8 cellular contexts compared by ENCODE assay signal in the genomic region with DNA sequence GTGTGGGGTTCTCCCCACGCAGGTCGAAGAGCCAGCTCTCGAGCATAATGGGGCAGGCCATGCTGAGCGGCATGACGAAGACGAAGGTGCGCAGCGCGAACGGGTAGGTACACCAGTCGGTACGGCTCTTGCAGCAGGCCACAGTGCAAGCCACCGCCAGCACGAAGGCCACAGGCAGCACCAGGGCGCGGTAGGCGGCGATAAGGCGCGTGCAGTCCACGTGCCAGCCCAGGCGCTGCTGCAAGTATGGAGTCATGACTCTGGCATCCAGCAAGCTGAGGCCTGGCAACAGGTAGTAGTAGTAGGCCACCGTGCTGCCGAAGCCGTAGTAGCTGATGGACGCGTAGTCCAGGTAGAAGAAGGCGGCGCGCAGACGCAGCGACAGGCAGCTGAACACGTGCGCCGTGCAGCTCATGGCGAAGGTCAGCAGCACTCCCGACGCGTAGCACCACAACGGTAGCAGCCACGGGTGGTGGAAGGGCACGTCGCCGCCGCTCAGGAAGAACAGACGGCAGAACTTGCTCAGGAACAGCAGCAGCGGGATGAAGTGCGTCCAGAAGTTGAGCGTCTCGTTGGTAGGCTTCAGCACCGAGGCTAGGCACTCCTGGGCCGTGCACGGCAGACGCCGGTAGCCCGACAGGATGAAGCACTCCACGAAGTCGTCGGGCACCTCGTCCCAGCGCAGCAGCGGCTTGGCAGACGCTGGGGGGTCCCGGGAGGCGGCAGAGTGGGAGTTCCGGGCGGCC. TPM values are rescaled to one million over a fixed set of nuclear protein-coding genes. Genes with fewer than 3 reads are reported as not detected.
DNase-seq lines count a peak whose midpoint lies in the region; ATAC-seq and TF ChIP-seq lines count a peak whose summit lies in the region.
"Had no signal": no experiment of that assay in that cellular context is flagged by ENCODE, and none has a peak within 500 bp of the region (broad histone marks: within the 10 kb centered on the region; RNA-seq: fewer than 3 reads in every experiment).

No MANE protein-coding gene starts in this region.

- no peak overlapping the region for H3T11ph ChIP-seq in H9 (ENCODE audit: low read length)

- peak; percentile 64 for DNase-seq in H9
- peak; percentile 45 for DNase-seq in WTC11 (ENCODE audit: low spot score)
- no peak for DNase-seq in right atrium auricular region (ENCODE audit: low spot score)
- no peak for DNase-seq in spleen
- DNase-seq in glomerular visceral epithelial cell (ENCODE audit: extremely low spot score) = no peak
- DNase-seq in NCI-H2029 (lab: John Stamatoyannopoulos, UW) = no peak
- DNase-seq in DMS153 treated with DMSO at 0.1 percent for 48 hours (lab: John Stamatoyannopoulos, UW; ENCODE audit: unreplicated experiment) = no peak

- H3K56ac ChIP-seq in H9 (ENCODE audit: insufficient read length, low read depth, low read length) = no peak overlapping the region

- H4K8ac ChIP-seq in H9 (replicated peaks; ENCODE audit: insufficient read length, low read depth, low read length) = no peak overlapping the region

- H2BK12ac ChIP-seq in H9 (ENCODE audit: insufficient read length, low read depth, low read length) = no peak overlapping the region

- CTCF ChIA-PET in WTC11 (lab: Charles Lee) = interaction anchor here (1.1 to 4.5 kb wide), 4 partner anchors 12 to 134 kb away, joined by 3 to 26 read pairs (median 4); no protein-coding TSS in a partner anchor

- peak overlapping the region; percentile 39 for H3K4me2 ChIP-seq in H9 (ENCODE audit: insufficient read depth, insufficient read length, low read length)

- POLR2A ChIA-PET in WTC11 (lab: Charles Lee) = interaction anchor here (0.6 kb wide), 1 partner anchor 20 kb away, joined by 3 read pairs; no protein-coding TSS in a partner anchor

- H4K91ac ChIP-seq in H9 (ENCODE audit: insufficient read length, low read depth, low read length) = no peak overlapping the region

- H3K36me3 ChIP-seq in right atrium auricular region (no peaks in the 10 kb centered on the region), spleen (no peaks in the 10 kb centered on the region)

- H3K27me3 Mint-ChIP-seq in H9 (ENCODE audit: low read depth) (peaks cover 56% of the 10 kb centered on the region), WTC11 (ENCODE audit: low read depth) (peaks cover 52% of the 10 kb centered on the region)

- H3K9ac ChIP-seq in H9 (ENCODE audit: extremely low read depth, insufficient read length, low read length) = no peak overlapping the region

- no peak overlapping the region for H3K4ac ChIP-seq in H9 (ENCODE audit: low read depth, low read length)

- H2BK20ac ChIP-seq in H9 (ENCODE audit: low read depth, low read length, poor library complexity, severe bottlenecking) = no peak overlapping the region

- ATAC-seq in WTC11 = peak; percentile 50

- peaks cover 22 to 24% of the 10 kb centered on the region in 2 experiments for H3K4me1 Mint-ChIP-seq in H9
- peaks cover 15% of the 10 kb centered on the region for H3K4me1 Mint-ChIP-seq in WTC11

- H3K4me3 Mint-ChIP-seq in H9 (peak overlapping the region; percentile 72 to 92), WTC11 (peak overlapping the region; percentile 90)

- H2BK5ac ChIP-seq in H9 (ENCODE audit: insufficient read length, low read length) = no peak overlapping the region

- peak overlapping the region; percentile 45 to 79 (median 74); a peak in 3 of 7 replicates for H3K27ac Mint-ChIP-seq in H9
- no peak overlapping the region for H3K27ac Mint-ChIP-seq in WTC11

- no peak overlapping the region for H4K5ac ChIP-seq in H9 (ENCODE audit: insufficient read length, low read depth, low read length)

- H3K27me3 ChIP-seq in H9 (ENCODE audit: insufficient read depth, low read length) = peaks cover 7% of the 10 kb centered on the region; the same call in 1 of the 2 replicates
- H3K27me3 ChIP-seq in right atrium auricular region = no peaks in the 10 kb centered on the region
- H3K27me3 ChIP-seq in spleen (replicated peaks in 1 of 7) = peaks cover 0 to 83% (median 37%) of the 10 kb centered on the region in 7 donors

- no CpG with 5 or more reads among the region's 67 CpGs for WGBS in H9 (ENCODE audit: extremely low coverage, insufficient read length, low lambda C conversion rate)
- 53 to 70% (median 57%) methylated on average over 51 to 67 of the region's 67 CpGs for WGBS in spleen, 5 donors

- H2BK15ac ChIP-seq in H9 (ENCODE audit: low read depth, low read length) = no peak overlapping the region

- H3K9me3 Mint-ChIP-seq in H9 (peaks cover 2 to 6% of the 10 kb centered on the region in 2 experiments; a peak in 2 of 5 replicates), WTC11 (no peaks in the 10 kb centered on the region)

- no peaks in the 10 kb centered on the region for H4K20me1 ChIP-seq in H9 (ENCODE audit: control insufficient read depth, insufficient read depth, insufficient read length)

- H2AFZ ChIP-seq in H9 (ENCODE audit: low read length) = no peak overlapping the region

- TF ChIP-seq CTCF in H9 (conservative IDR thresholded peaks at IDR 0.05) (no peak), WTC11 (IDR thresholded peaks at IDR 0.05) (no peak), right atrium auricular region (IDR thresholded peaks at IDR 0.05) (no peak), spleen (IDR thresholded peaks at IDR 0.05 in 8 of 11, conservative IDR thresholded peaks at IDR 0.05 in 3 of 11) (no peak)

- H3K79me1 ChIP-seq in H9 (ENCODE audit: insufficient read depth, low read depth, low read length, poor library complexity, severe bottlenecking) = no peaks in the 10 kb centered on the region

- H3K27ac ChIP-seq in H9 (ENCODE audit: insufficient read length, low read depth, low read length) = no peak overlapping the region
- H3K27ac ChIP-seq in right atrium auricular region = peak overlapping the region; percentile 85 to 93
- H3K27ac ChIP-seq in spleen = no peak overlapping the region

- no peaks in the 10 kb centered on the region for H3K9me3 ChIP-seq in H9 (ENCODE audit: control insufficient read depth, low read depth, low read length)
- H3K9me3 ChIP-seq in right atrium auricular region = no peaks in the 10 kb centered on the region
- no peaks in the 10 kb centered on the region for H3K9me3 ChIP-seq in spleen

- no peaks in the 10 kb centered on the region for H3K79me2 ChIP-seq in H9 (ENCODE audit: insufficient read depth, low read length)

- no peak overlapping the region for H2AK5ac ChIP-seq in H9 (ENCODE audit: insufficient read length, low read length)

- H3K23ac ChIP-seq in H9 (ENCODE audit: insufficient read length, low read depth, low read length) = no peak overlapping the region

- 0 out of 2 replicates have a peak overlapping the region, but pooled peaks have one; percentile 39 for H3K14ac ChIP-seq in H9 (ENCODE audit: insufficient read depth, low read length)

- peaks cover 2 to 8% (median 7%) of the 10 kb centered on the region in 3 experiments; a peak in 5 of 7 replicates for H3K36me3 Mint-ChIP-seq in H9 (ENCODE audit: insufficient read depth in 1 of 3, low read depth in 3 of 3)
- H3K36me3 Mint-ChIP-seq in WTC11 = peaks cover 3% of the 10 kb centered on the region; the same call in 1 of the 2 replicates

- TF ChIP-seq POLR2A in spleen (IDR thresholded peaks at IDR 0.05) = no peak

- H3K4me1 ChIP-seq in H9 (ENCODE audit: insufficient read depth, low read length) (no peaks in the 10 kb centered on the region), right atrium auricular region (peaks cover 0 to 26% of the 10 kb centered on the region in 2 donors), spleen (peaks cover 0 to 18% (median 8%) of the 10 kb centered on the region in 6 donors)

- peak overlapping the region; percentile 21 for H3K18ac ChIP-seq in H9 (ENCODE audit: insufficient read length, low read depth, low read length)

- H3K4me3 ChIP-seq in right atrium auricular region (peak overlapping the region; percentile 65 to 70), spleen (peak overlapping the region in 7 of 8 donors; percentile 45 to 80 (median 58))

- intact Hi-C loops in spleen (cut with DNase I; ENCODE audit: low total_unique reads) = no loop called here

- no peak overlapping the region for H2BK120ac ChIP-seq in H9 (ENCODE audit: low read depth, low read length, poor library complexity, severe bottlenecking)

- peaks cover 4% of the 10 kb centered on the region for H3K23me2 ChIP-seq in H9 (ENCODE audit: insufficient read length, low read depth, low read length, poor library complexity, severe bottlenecking)

TF ChIP-seq in WTC11, 78 proteins besides CTCF, POLR2A, EP300 and RAD21 (continues in another document):
- TF ChIP-seq GRHL2 (CRISPR knock-in tag; IDR thresholded peaks at IDR 0.05; ENCODE audit: insufficient replicate concordance, severe bottlenecking) (no peak), ETV6 (CRISPR knock-in tag; IDR thresholded peaks at IDR 0.05) (0 out of 2 replicates have a peak, but pooled peaks have one; percentile 62), ZMAT4 (CRISPR knock-in tag; IDR thresholded peaks at IDR 0.05) (no peak), ZNF671 (CRISPR knock-in tag; IDR thresholded peaks at IDR 0.05) (no peak)

RNA-seq across cellular contexts. Expression of gene PAQR9, which starts 0.8 kb away (rescaled TPM):
- 2.3 and 3.2 TPM in 2 replicates for total RNA-seq in H9 (2021)
- 2.0 to 2.5 TPM (median 2.4 TPM) in 3 replicates for total RNA-seq in WTC11 (2021)
- total RNA-seq in right atrium auricular region = 10 to 100 TPM in 1 of 2 donors, 1 to 10 TPM in 1; 5.7 to 23.0 TPM
- under 1 TPM in 3 of 7 donors, not detected in 4; 0.33 to 0.64 (median 0.51) TPM for total RNA-seq in spleen
- polyA plus RNA-seq in spleen = under 1 TPM in 1 of 3 donors, not detected in 2; 0.04 TPM
- total RNA-seq: mesenteric fat pad had no signal

RNA-seq across cellular contexts. Expression of gene U2SURP, which starts 38.7 kb away (rescaled TPM):
- total RNA-seq in H9 (2021) (164 and 168 TPM in 2 replicates), WTC11 (2021) (111 to 133 TPM (median 117 TPM) in 3 replicates), right atrium auricular region (10 to 100 TPM; 26.3 to 33.7 TPM), spleen (100 to 1,000 TPM in 5 of 7 donors, 10 to 100 TPM in 2; 73.4 to 130 (median 105) TPM)
- 10 to 100 TPM; 29.7 to 31.0 (median 31.0) TPM for polyA plus RNA-seq in spleen

Comparison
In these comparisons a context has a peak if more than half of its experiments do, and no peak if none do; other contexts are left out.
1. DNase-seq: peak in H9 (single experiment) and WTC11 (single experiment); none in right atrium auricular region (single experiment), spleen (single experiment), glomerular visceral epithelial cell (single experiment), NCI-H2029 (single experiment) and DMS153 treated with DMSO at 0.1 percent for 48 hours (single experiment).
2. H3K27ac ChIP-seq: peak in right atrium auricular region (2 of 2); none in H9 (single experiment) and spleen (0 of 8).